ENCODE assay signal across 8 cellular contexts in the genomic region with DNA sequence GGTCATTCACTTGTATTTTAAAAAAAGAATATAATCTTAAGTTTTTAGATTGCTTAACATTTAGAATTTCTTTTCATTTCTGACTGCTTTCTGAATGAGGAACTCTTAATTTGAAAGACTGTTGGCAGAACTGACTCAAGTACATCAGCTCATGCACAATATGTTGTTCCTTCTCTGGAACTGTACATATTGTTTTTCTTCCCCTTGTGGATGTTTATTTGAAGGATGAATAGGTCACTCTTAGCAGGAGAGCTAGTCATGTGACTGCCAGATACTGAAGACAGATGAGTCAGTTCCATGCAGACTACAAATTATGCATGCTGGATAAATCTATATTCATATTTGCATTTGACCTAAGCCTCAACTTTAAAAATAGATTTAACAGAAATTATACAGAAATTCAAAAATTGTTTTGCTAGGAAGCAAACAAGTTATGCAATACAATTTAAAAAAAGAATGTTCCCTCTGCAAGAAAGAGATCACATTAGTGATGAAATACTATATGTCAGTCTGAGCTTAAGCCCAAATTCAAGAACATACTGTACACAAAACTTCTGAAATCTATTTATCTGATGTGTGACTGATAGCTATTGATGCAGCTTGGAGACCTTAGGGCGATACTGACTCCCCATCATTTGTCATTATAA.
DNase-seq lines count a peak whose midpoint lies in the region; ATAC-seq and TF ChIP-seq lines count a peak whose summit lies in the region.

No MANE protein-coding gene starts in this region.

- H3K4me1 Mint-ChIP-seq in chondrocyte (ENCODE audit: low read depth) (peaks cover 42% of the 10 kb centered on the region), mesothelial cell of epicardium (peaks cover 26% of the 10 kb centered on the region)
- H3K4me1 Mint-ChIP-seq in activated CD4-positive, alpha-beta T cell treated with anti-CD3 and anti-CD28 coated beads, Interleukin-2, amount 10 ng/mL, durations not matched to agents 24 days and 14 days: no peaks in the 10 kb centered on the region
- no peaks in the 10 kb centered on the region for H3K4me1 Mint-ChIP-seq in T-helper 2 cell treated with Interferon-gamma antibody and Interleukin-4, amounts not matched to agents 5 μg/mL and 100 μg/mL, for 36 hours (ENCODE audit: low read depth)

- no peak overlapping the region for H3K4me3 ChIP-seq in NB4 (ENCODE audit: low read depth, low read length)

- peaks cover 3% of the 10 kb centered on the region for H3K36me3 Mint-ChIP-seq in chondrocyte (ENCODE audit: low read depth)
- H3K36me3 Mint-ChIP-seq in activated CD4-positive, alpha-beta T cell treated with anti-CD3 and anti-CD28 coated beads, Interleukin-2, amount 10 ng/mL, durations not matched to agents 24 days and 14 days (ENCODE audit: low read depth): no peaks in the 10 kb centered on the region
- H3K36me3 Mint-ChIP-seq in mesothelial cell of epicardium: no peaks in the 10 kb centered on the region
- H3K36me3 Mint-ChIP-seq in T-helper 2 cell treated with Interferon-gamma antibody and Interleukin-4, amounts not matched to agents 5 μg/mL and 100 μg/mL, for 36 hours (ENCODE audit: low read depth): no peaks in the 10 kb centered on the region

- no peak for TF ChIP-seq POLR2A in NB4 (IDR thresholded peaks at IDR 0.05; ENCODE audit: extremely low read depth, insufficient read length)

- H3K4me3 Mint-ChIP-seq in chondrocyte (ENCODE audit: unreplicated experiment): no peak overlapping the region
- no peak overlapping the region for H3K4me3 Mint-ChIP-seq in activated CD4-positive, alpha-beta T cell treated with anti-CD3 and anti-CD28 coated beads, Interleukin-2, amount 10 ng/mL, durations not matched to agents 24 days and 14 days
- no peak overlapping the region for H3K4me3 Mint-ChIP-seq in mesothelial cell of epicardium
- H3K4me3 Mint-ChIP-seq in T-helper 2 cell treated with Interferon-gamma antibody and Interleukin-4, amounts not matched to agents 5 μg/mL and 100 μg/mL, for 36 hours: no peak overlapping the region

- H3K27me3 Mint-ChIP-seq in chondrocyte (ENCODE audit: low read depth): no peaks in the 10 kb centered on the region
- H3K27me3 Mint-ChIP-seq in activated CD4-positive, alpha-beta T cell treated with anti-CD3 and anti-CD28 coated beads, Interleukin-2, amount 10 ng/mL, durations not matched to agents 24 days and 14 days: no peaks in the 10 kb centered on the region
- no peaks in the 10 kb centered on the region for H3K27me3 Mint-ChIP-seq in mesothelial cell of epicardium (ENCODE audit: low read depth)
- H3K27me3 Mint-ChIP-seq in T-helper 2 cell treated with Interferon-gamma antibody and Interleukin-4, amounts not matched to agents 5 μg/mL and 100 μg/mL, for 36 hours (ENCODE audit: low read depth): no peaks in the 10 kb centered on the region

- TF ChIP-seq CTCF in NB4 (IDR thresholded peaks at IDR 0.05; ENCODE audit: low read depth, low read length) (no peak), chondrocyte (IDR thresholded peaks at IDR 0.05) (no peak), mesothelial cell of epicardium (IDR thresholded peaks at IDR 0.05; ENCODE audit: unreplicated experiment) (no peak)

- peak overlapping the region; percentile 28 for H3K27ac Mint-ChIP-seq in chondrocyte (ENCODE audit: unreplicated experiment)
- no peak overlapping the region for H3K27ac Mint-ChIP-seq in activated CD4-positive, alpha-beta T cell treated with anti-CD3 and anti-CD28 coated beads, Interleukin-2, amount 10 ng/mL, durations not matched to agents 24 days and 14 days
- no peak overlapping the region for H3K27ac Mint-ChIP-seq in mesothelial cell of epicardium
- no peak overlapping the region for H3K27ac Mint-ChIP-seq in T-helper 2 cell treated with Interferon-gamma antibody and Interleukin-4, amounts not matched to agents 5 μg/mL and 100 μg/mL, for 36 hours

- intact Hi-C loops in activated CD4-positive, alpha-beta T cell treated with anti-CD3 and anti-CD28 coated beads, Interleukin-2, amount 10 ng/mL, durations not matched to agents 24 days and 14 days (cut with micrococcal nuclease): no loop called here

- H3K9me3 Mint-ChIP-seq in chondrocyte (ENCODE audit: low read depth) (peaks cover 3% of the 10 kb centered on the region), mesothelial cell of epicardium (peaks cover 11% of the 10 kb centered on the region)
- H3K9me3 Mint-ChIP-seq in activated CD4-positive, alpha-beta T cell treated with anti-CD3 and anti-CD28 coated beads, Interleukin-2, amount 10 ng/mL, durations not matched to agents 24 days and 14 days: no peaks in the 10 kb centered on the region
- no peaks in the 10 kb centered on the region for H3K9me3 Mint-ChIP-seq in T-helper 2 cell treated with Interferon-gamma antibody and Interleukin-4, amounts not matched to agents 5 μg/mL and 100 μg/mL, for 36 hours

- ATAC-seq in HG03378 (IDR thresholded peaks at IDR 0.05; ENCODE audit: unreplicated experiment): no peak

- DNase-seq in AG08396 (ENCODE audit: low spot score) (peak; percentile 54), NB4 (ENCODE audit: low read depth) (peak; percentile 36), chondrocyte (ENCODE audit: low spot score) (no peak), lung microvascular endothelial cell (ENCODE audit: low read depth in 2 of 2) (peak; percentile 15 to 93), mesothelial cell of epicardium (ENCODE audit: low spot score in 2 of 2, unreplicated experiment in 2 of 2) (no peak)
- no peak for DNase-seq in activated CD4-positive, alpha-beta T cell treated with anti-CD3 and anti-CD28 coated beads, Interleukin-2, amount 10 ng/mL, durations not matched to agents 24 days and 14 days
- no peak for DNase-seq in T-helper 2 cell treated with Interferon-gamma antibody and Interleukin-4, amounts not matched to agents 5 μg/mL and 100 μg/mL, for 36 hours (ENCODE audit: low spot score)

Comparison
In these comparisons a context has a peak if more than half of its experiments do, and no peak if none do; other contexts are left out.
1. DNase-seq: peak in AG08396 (single experiment), NB4 (single experiment) and lung microvascular endothelial cell (2 of 2); none in chondrocyte (single experiment), activated CD4-positive, alpha-beta T cell treated with anti-CD3 and anti-CD28 coated beads, Interleukin-2, amount 10 ng/mL, durations not matched to agents 24 days and 14 days (single experiment), mesothelial cell of epicardium (0 of 2) and T-helper 2 cell treated with Interferon-gamma antibody and Interleukin-4, amounts not matched to agents 5 μg/mL and 100 μg/mL, for 36 hours (single experiment).